Comparison of ENCODE assay signal across 7 cellular contexts in the genomic region with DNA sequence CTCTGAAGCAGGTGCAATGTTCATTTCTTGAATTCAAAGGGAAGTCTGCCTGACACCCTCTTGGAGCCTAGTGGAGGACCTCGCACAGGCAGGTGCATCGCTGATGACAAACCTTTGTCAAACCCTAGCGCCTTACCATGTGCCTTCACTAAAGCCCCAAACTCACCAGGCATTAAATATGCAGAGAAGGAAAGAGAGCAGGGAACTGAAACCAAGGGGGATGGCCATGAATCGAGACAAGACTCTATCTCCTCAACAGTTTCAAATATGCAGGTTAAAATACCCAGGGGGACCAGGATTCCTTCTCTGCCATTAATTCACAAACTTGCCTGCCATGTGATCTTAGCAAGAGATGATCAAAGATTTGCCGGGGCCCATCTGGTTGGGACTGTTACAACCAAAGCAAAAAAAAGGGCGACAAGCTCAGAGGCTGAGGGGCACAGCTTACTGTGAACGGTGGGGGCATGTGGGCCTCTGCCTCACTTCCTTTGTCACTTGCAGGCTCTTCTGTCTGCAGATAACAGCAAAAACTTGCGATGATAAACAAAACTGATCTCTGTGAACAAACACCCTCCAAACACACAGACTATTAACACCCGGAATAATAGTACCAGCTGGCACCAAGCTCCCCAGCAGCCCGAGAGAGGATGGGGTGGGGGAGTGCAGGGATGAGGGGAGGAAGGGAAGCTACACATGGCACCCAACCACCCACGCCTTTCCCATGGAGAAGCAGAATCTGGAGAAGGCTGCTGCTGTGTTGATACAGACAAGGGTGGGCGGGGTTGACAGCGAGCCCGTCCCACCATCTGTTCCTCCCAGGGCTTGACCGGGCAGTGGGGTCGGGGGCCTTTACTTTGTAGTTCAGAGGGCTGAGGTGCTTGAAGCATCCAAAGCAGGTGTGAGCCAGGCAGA. TPM values are rescaled to one million over a fixed set of nuclear protein-coding genes. Genes with fewer than 3 reads are reported as not detected.
DNase-seq lines count a peak whose midpoint lies in the region; ATAC-seq and TF ChIP-seq lines count a peak whose summit lies in the region.

No MANE protein-coding gene starts in this region.

- no peak for DNase-seq in activated naive CD8-positive, alpha-beta T cell treated with anti-CD3 and anti-CD28 coated beads, Interleukin-2, amount 10 ng/mL, durations not matched to agents 7 days and 5 days
- DNase-seq in neural crest cell (ENCODE audit: low read depth, low spot score): no peak
- no peak for DNase-seq in NCI-H774 (lab: John Stamatoyannopoulos, UW)
- DNase-seq in foreskin melanocyte: no peak

- no peaks in the 10 kb centered on the region for H3K9me3 Mint-ChIP-seq in activated naive CD8-positive, alpha-beta T cell treated with anti-CD3 and anti-CD28 coated beads, Interleukin-2, amount 10 ng/mL, durations not matched to agents 7 days and 5 days
- no peaks in the 10 kb centered on the region for H3K9me3 Mint-ChIP-seq in neural crest cell

- no peak for TF ChIP-seq CTCF in neural crest cell (conservative IDR thresholded peaks at IDR 0.05)

- ATAC-seq in GM18498 (IDR thresholded peaks at IDR 0.05; ENCODE audit: unreplicated experiment): peak; percentile 66
- peak; percentile 58 for ATAC-seq in GM21367 (IDR thresholded peaks at IDR 0.05; ENCODE audit: unreplicated experiment)
- peak; percentile 50 for ATAC-seq in HG03558 (IDR thresholded peaks at IDR 0.05; ENCODE audit: extremely low read depth, unreplicated experiment)
- peak; percentile 59 for ATAC-seq in activated naive CD8-positive, alpha-beta T cell treated with anti-CD3 and anti-CD28 coated beads, Interleukin-2, amount 10 ng/mL, durations not matched to agents 7 days and 5 days (ENCODE audit: low read depth)

- no peaks in the 10 kb centered on the region for H3K27me3 Mint-ChIP-seq in activated naive CD8-positive, alpha-beta T cell treated with anti-CD3 and anti-CD28 coated beads, Interleukin-2, amount 10 ng/mL, durations not matched to agents 7 days and 5 days
- H3K27me3 Mint-ChIP-seq in neural crest cell (ENCODE audit: low read depth): no peaks in the 10 kb centered on the region

- H3K36me3 Mint-ChIP-seq in activated naive CD8-positive, alpha-beta T cell treated with anti-CD3 and anti-CD28 coated beads, Interleukin-2, amount 10 ng/mL, durations not matched to agents 7 days and 5 days: peaks cover 42% of the 10 kb centered on the region
- H3K36me3 Mint-ChIP-seq in neural crest cell (ENCODE audit: low read depth): peaks cover 9% of the 10 kb centered on the region

- POLR2A ChIA-PET in activated naive CD8-positive, alpha-beta T cell treated with anti-CD3 and anti-CD28 coated beads, Interleukin-2, amount 10 ng/mL, durations not matched to agents 7 days and 5 days (lab: Charles Lee): no interaction called here

- peak overlapping the region; percentile 24 for H3K4me3 Mint-ChIP-seq in activated naive CD8-positive, alpha-beta T cell treated with anti-CD3 and anti-CD28 coated beads, Interleukin-2, amount 10 ng/mL, durations not matched to agents 7 days and 5 days
- peak overlapping the region; percentile 31 for H3K4me3 Mint-ChIP-seq in neural crest cell

- peak overlapping the region; percentile 81 for H3K27ac Mint-ChIP-seq in activated naive CD8-positive, alpha-beta T cell treated with anti-CD3 and anti-CD28 coated beads, Interleukin-2, amount 10 ng/mL, durations not matched to agents 7 days and 5 days
- H3K27ac Mint-ChIP-seq in neural crest cell (ENCODE audit: unreplicated experiment): peak overlapping the region; percentile 61

- H3K4me1 Mint-ChIP-seq in activated naive CD8-positive, alpha-beta T cell treated with anti-CD3 and anti-CD28 coated beads, Interleukin-2, amount 10 ng/mL, durations not matched to agents 7 days and 5 days: peaks cover 39% of the 10 kb centered on the region
- peaks cover 16% of the 10 kb centered on the region for H3K4me1 Mint-ChIP-seq in neural crest cell

RNA-seq across cellular contexts. Expression of gene TMEM63A, which starts 33.9 kb away (rescaled TPM):
- 100 to 1,000 TPM; 196 to 198 TPM for total RNA-seq in activated naive CD8-positive, alpha-beta T cell treated with anti-CD3 and anti-CD28 coated beads, Interleukin-2, amount 10 ng/mL, durations not matched to agents 7 days and 5 days
- total RNA-seq in neural crest cell: 24.8 and 29.3 TPM in 2 replicates

RNA-seq across cellular contexts. Expression of gene EPHX1, which starts 38.4 kb away (rescaled TPM):
- 1 to 10 TPM; 2.3 to 2.5 TPM for total RNA-seq in activated naive CD8-positive, alpha-beta T cell treated with anti-CD3 and anti-CD28 coated beads, Interleukin-2, amount 10 ng/mL, durations not matched to agents 7 days and 5 days
- 15.4 and 15.8 TPM in 2 replicates for total RNA-seq in neural crest cell

RNA-seq across cellular contexts. Expression of gene LEFTY1, which starts 40.6 kb away (rescaled TPM):
- under 1 TPM in 1 of 2 experiments, not detected in 1; 0.19 TPM for total RNA-seq in activated naive CD8-positive, alpha-beta T cell treated with anti-CD3 and anti-CD28 coated beads, Interleukin-2, amount 10 ng/mL, durations not matched to agents 7 days and 5 days
- 0.65 TPM in 1 of 2 replicates, not detected in the other for total RNA-seq in neural crest cell
